Comparison of ENCODE assay signal across 1 cellular context in the genomic region with DNA sequence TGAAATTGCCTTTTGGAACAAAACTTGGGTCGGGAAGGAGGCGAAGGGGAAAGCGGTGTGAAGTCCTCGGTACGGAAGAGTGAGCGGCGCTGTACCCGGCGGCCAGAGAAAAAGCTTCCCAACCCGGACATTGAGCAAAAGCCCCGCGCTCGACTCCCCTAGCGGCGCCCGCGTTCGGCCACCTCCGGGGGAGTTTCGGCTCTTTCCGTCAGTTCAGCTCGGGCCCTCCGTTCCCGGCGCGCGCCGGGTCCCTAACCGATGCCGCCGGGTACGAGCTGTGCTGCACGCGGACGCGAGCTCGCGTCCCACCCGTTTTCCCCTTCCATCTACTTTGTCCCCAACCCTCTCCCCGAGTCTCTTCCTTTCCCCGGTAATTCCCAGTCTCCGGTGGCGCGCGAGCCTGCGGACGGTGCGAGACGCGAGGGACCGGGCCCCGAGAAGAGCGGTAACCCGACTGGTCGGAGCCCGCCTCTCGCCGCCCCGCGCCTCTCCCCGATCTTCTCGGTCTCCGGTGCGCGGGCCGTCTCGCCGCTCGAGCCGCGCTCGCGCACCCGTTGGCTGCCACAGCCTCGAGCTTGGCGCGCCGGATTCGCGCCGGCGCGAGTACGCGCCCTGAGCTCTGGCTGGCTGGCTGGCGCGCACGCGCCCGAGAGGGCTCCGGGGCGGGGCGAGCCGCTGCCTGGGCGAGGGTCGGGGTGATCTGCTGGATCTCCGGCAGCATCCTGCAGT.
TF ChIP-seq lines count a peak whose summit lies in the region.

No MANE protein-coding gene starts in this region.

TF ChIP-seq in HepG2, 621 proteins besides CTCF, POLR2A, EP300 and RAD21 (continued from another document and continues in another):
- TF ChIP-seq, protein P1, sequence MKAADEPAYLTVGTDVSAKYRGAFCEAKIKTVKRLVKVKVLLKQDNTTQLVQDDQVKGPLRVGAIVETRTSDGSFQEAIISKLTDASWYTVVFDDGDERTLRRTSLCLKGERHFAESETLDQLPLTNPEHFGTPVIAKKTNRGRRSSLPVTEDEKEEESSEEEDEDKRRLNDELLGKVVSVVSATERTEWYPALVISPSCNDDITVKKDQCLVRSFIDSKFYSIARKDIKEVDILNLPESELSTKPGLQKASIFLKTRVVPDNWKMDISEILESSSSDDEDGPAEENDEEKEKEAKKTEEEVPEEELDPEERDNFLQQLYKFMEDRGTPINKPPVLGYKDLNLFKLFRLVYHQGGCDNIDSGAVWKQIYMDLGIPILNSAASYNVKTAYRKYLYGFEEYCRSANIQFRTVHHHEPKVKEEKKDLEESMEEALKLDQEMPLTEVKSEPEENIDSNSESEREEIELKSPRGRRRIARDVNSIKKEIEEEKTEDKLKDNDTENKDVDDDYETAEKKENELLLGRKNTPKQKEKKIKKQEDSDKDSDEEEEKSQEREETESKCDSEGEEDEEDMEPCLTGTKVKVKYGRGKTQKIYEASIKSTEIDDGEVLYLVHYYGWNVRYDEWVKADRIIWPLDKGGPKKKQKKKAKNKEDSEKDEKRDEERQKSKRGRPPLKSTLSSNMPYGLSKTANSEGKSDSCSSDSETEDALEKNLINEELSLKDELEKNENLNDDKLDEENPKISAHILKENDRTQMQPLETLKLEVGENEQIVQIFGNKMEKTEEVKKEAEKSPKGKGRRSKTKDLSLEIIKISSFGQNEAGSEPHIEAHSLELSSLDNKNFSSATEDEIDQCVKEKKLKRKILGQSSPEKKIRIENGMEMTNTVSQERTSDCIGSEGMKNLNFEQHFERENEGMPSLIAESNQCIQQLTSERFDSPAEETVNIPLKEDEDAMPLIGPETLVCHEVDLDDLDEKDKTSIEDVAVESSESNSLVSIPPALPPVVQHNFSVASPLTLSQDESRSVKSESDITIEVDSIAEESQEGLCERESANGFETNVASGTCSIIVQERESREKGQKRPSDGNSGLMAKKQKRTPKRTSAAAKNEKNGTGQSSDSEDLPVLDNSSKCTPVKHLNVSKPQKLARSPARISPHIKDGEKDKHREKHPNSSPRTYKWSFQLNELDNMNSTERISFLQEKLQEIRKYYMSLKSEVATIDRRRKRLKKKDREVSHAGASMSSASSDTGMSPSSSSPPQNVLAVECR (CRISPR knock-in tag; IDR thresholded peaks at IDR 0.05; ENCODE audit: borderline replicate concordance), result peak; percentile 72; the same call in 1 of the 2 replicates
- TF ChIP-seq SMAD9 (CRISPR knock-in tag; IDR thresholded peaks at IDR 0.05) (no peak), ZNF704 (CRISPR knock-in tag; IDR thresholded peaks at IDR 0.05; ENCODE audit: borderline replicate concordance) (0 out of 2 replicates have a peak, but pooled peaks have one; percentile 66), SIN3A (IDR thresholded peaks at IDR 0.05; ENCODE audit: borderline replicate concordance, low read depth, low read length) (peak; percentile 73; the same call in 1 of the 2 replicates), ZNF335 (CRISPR knock-in tag; IDR thresholded peaks at IDR 0.05) (peak; percentile 54; the same call in 1 of the 2 replicates), TBP (CRISPR knock-in tag; IDR thresholded peaks at IDR 0.05) (no peak), ZNF33B (CRISPR knock-in tag; IDR thresholded peaks at IDR 0.05) (no peak; the same call in 1 of the 2 replicates), KAT7 (CRISPR knock-in tag; IDR thresholded peaks at IDR 0.05; ENCODE audit: borderline replicate concordance) (peak; percentile 63; the same call in 1 of the 2 replicates), BRD4 (CRISPR knock-in tag; IDR thresholded peaks at IDR 0.05) (peak; percentile 67), CCDC6 (CRISPR knock-in tag; IDR thresholded peaks at IDR 0.05) (peak; percentile 96), TRIM24 (CRISPR knock-in tag; IDR thresholded peaks at IDR 0.05) (no peak), FOXM1 (CRISPR knock-in tag; IDR thresholded peaks at IDR 0.05) (no peak), PCBP1 (IDR thresholded peaks at IDR 0.05; ENCODE audit: borderline replicate concordance, low read depth, low read length) (0 out of 2 replicates have a peak, but pooled peaks have one; percentile 25), GFI1 (CRISPR knock-in tag; IDR thresholded peaks at IDR 0.05; ENCODE audit: borderline replicate concordance) (no peak), CENPT (CRISPR knock-in tag; IDR thresholded peaks at IDR 0.05; ENCODE audit: low read depth) (0 out of 2 replicates have a peak, but pooled peaks have one; percentile 56), ZNF772 (CRISPR knock-in tag; IDR thresholded peaks at IDR 0.05) (peak; percentile 83), ZMYM2 (CRISPR knock-in tag; IDR thresholded peaks at IDR 0.05) (no peak), GABPB1 (CRISPR knock-in tag; IDR thresholded peaks at IDR 0.05) (0 out of 2 replicates have a peak, but pooled peaks have one; percentile 20), ZNF660 (CRISPR knock-in tag; IDR thresholded peaks at IDR 0.05; ENCODE audit: borderline replicate concordance, low read depth) (no peak), ARID2 (CRISPR knock-in tag; IDR thresholded peaks at IDR 0.05; ENCODE audit: borderline replicate concordance) (no peak), SKIL (CRISPR knock-in tag; IDR thresholded peaks at IDR 0.05; ENCODE audit: borderline replicate concordance) (no peak; the same call in 1 of the 2 replicates), ATF1 (CRISPR knock-in tag; IDR thresholded peaks at IDR 0.05) (no peak), ZNF20 (CRISPR knock-in tag; IDR thresholded peaks at IDR 0.05) (no peak), TCF7 (IDR thresholded peaks at IDR 0.05; ENCODE audit: low read depth) (no peak), ATF4 (CRISPR knock-in tag; IDR thresholded peaks at IDR 0.05) (0 out of 4 replicates have a peak, but pooled peaks of 1 of the 2 experiments have one; percentile 11), ZNF574 (CRISPR knock-in tag; IDR thresholded peaks at IDR 0.05) (peak; percentile 51)
- TF ChIP-seq, protein P2, sequence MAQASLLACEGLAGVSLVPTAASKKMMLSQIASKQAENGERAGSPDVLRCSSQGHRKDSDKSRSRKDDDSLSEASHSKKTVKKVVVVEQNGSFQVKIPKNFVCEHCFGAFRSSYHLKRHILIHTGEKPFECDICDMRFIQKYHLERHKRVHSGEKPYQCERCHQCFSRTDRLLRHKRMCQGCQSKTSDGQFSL (CRISPR knock-in tag; IDR thresholded peaks at IDR 0.05), result peak; percentile 39; the same call in 1 of the 2 replicates
- TF ChIP-seq, protein P3, sequence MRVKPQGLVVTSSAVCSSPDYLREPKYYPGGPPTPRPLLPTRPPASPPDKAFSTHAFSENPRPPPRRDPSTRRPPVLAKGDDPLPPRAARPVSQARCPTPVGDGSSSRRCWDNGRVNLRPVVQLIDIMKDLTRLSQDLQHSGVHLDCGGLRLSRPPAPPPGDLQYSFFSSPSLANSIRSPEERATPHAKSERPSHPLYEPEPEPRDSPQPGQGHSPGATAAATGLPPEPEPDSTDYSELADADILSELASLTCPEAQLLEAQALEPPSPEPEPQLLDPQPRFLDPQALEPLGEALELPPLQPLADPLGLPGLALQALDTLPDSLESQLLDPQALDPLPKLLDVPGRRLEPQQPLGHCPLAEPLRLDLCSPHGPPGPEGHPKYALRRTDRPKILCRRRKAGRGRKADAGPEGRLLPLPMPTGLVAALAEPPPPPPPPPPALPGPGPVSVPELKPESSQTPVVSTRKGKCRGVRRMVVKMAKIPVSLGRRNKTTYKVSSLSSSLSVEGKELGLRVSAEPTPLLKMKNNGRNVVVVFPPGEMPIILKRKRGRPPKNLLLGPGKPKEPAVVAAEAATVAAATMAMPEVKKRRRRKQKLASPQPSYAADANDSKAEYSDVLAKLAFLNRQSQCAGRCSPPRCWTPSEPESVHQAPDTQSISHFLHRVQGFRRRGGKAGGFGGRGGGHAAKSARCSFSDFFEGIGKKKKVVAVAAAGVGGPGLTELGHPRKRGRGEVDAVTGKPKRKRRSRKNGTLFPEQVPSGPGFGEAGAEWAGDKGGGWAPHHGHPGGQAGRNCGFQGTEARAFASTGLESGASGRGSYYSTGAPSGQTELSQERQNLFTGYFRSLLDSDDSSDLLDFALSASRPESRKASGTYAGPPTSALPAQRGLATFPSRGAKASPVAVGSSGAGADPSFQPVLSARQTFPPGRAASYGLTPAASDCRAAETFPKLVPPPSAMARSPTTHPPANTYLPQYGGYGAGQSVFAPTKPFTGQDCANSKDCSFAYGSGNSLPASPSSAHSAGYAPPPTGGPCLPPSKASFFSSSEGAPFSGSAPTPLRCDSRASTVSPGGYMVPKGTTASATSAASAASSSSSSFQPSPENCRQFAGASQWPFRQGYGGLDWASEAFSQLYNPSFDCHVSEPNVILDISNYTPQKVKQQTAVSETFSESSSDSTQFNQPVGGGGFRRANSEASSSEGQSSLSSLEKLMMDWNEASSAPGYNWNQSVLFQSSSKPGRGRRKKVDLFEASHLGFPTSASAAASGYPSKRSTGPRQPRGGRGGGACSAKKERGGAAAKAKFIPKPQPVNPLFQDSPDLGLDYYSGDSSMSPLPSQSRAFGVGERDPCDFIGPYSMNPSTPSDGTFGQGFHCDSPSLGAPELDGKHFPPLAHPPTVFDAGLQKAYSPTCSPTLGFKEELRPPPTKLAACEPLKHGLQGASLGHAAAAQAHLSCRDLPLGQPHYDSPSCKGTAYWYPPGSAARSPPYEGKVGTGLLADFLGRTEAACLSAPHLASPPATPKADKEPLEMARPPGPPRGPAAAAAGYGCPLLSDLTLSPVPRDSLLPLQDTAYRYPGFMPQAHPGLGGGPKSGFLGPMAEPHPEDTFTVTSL (CRISPR knock-in tag; IDR thresholded peaks at IDR 0.05; ENCODE audit: borderline replicate concordance), result no peak
- TF ChIP-seq, protein P4, sequence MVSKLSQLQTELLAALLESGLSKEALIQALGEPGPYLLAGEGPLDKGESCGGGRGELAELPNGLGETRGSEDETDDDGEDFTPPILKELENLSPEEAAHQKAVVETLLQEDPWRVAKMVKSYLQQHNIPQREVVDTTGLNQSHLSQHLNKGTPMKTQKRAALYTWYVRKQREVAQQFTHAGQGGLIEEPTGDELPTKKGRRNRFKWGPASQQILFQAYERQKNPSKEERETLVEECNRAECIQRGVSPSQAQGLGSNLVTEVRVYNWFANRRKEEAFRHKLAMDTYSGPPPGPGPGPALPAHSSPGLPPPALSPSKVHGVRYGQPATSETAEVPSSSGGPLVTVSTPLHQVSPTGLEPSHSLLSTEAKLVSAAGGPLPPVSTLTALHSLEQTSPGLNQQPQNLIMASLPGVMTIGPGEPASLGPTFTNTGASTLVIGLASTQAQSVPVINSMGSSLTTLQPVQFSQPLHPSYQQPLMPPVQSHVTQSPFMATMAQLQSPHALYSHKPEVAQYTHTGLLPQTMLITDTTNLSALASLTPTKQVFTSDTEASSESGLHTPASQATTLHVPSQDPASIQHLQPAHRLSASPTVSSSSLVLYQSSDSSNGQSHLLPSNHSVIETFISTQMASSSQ (IDR thresholded peaks at IDR 0.05; ENCODE audit: low read depth), result no peak
- TF ChIP-seq, protein P4 (CRISPR knock-in tag; IDR thresholded peaks at IDR 0.05; ENCODE audit: borderline replicate concordance), result peak; percentile 46; the same call in 1 of the 2 replicates
